24 cellular contexts compared by ENCODE assay signal in genomic region chr10:99387071-99387470, GRCh38. TPM values are rescaled to one million over a fixed set of nuclear protein-coding genes. Genes with fewer than 3 reads are reported as not detected.
DNase-seq lines count a peak whose midpoint lies in the region; ATAC-seq and TF ChIP-seq lines count a peak whose summit lies in the region.
"Had no signal": no experiment of that assay in that cellular context is flagged by ENCODE, and none has a peak within 500 bp of the region (broad histone marks: within the 10 kb centered on the region; RNA-seq: fewer than 3 reads in every experiment).

No MANE protein-coding gene starts in this region.

- H3K27me3 ChIP-seq in HCT116 (ENCODE audit: insufficient read depth, low read length) (peaks cover 23% of the 10 kb centered on the region), SJCRH30 (0 out of 2 replicates have a peak, but pooled peaks cover 2% of the 10 kb centered on the region)
- H3K27me3 ChIP-seq: BLaER1 treated with 17β-estradiol and CSF1 and Interleukin-3, amounts not matched to agents 10 nM and 100 nM had no signal

- H3K4me1 ChIP-seq in HCT116 (ENCODE audit: control insufficient read depth in 1 of 2, insufficient read depth in 2 of 2, low read length in 2 of 2) = peaks cover 0 to 3% of the 10 kb centered on the region in 2 experiments; a peak in 1 of 4 replicates
- peaks cover 17% of the 10 kb centered on the region for H3K4me1 ChIP-seq in SJCRH30
- H3K4me1 ChIP-seq: BE2C had no signal

- no peak for TF ChIP-seq CTCF in HCT116 (IDR thresholded peaks at IDR 0.05 in 2 of 3, conservative IDR thresholded peaks at IDR 0.05 in 1 of 3; ENCODE audit: borderline replicate concordance in 1 of 3, insufficient read depth in 1 of 3, low read depth in 2 of 3, low read length in 2 of 3)

- no peak for TF ChIP-seq POLR2A in HCT116 (IDR thresholded peaks at IDR 0.05; ENCODE audit: borderline replicate concordance, extremely low read depth, insufficient read depth, insufficient read length)

- BruUV-seq in HCT116 (replicated peaks; lab: Mats Ljungman, UMichigan) = no TSS peak

- no peaks in the 10 kb centered on the region for H3K4me1 Mint-ChIP-seq in stimulated activated effector memory CD8-positive, alpha-beta T cell treated with anti-CD3 and anti-CD28 coated beads, Interleukin-12 subunit alpha, Interleukin-12 subunit beta, amount 100 ng/mL, for 72 hours
- H3K4me1 Mint-ChIP-seq: CD14-positive monocyte; CD8-positive, alpha-beta memory T cell had no signal

- no peak overlapping the region for H3K9ac ChIP-seq in HCT116 (ENCODE audit: low read length)
- H3K9ac ChIP-seq: BLaER1 treated with 17β-estradiol and CSF1 and Interleukin-3, amounts not matched to agents 10 nM and 100 nM; GM23248 had no signal

- RAD21 ChIA-PET in HCT116 (lab: Charles Lee; ENCODE audit: low non-redundant PET in 1 of 2, low total read pairs in 2 of 2, uncharacterized antibody in 2 of 2, unreplicated experiment in 2 of 2) = no interaction called here

- H3K9me3 ChIP-seq in HCT116 (ENCODE audit: control insufficient read depth in 1 of 2, insufficient read depth in 1 of 2, low read depth in 1 of 2, low read length in 2 of 2) = no peaks in the 10 kb centered on the region
- peaks cover 4% of the 10 kb centered on the region; the same call in 1 of the 2 replicates for H3K9me3 ChIP-seq in SJCRH30 (replicated peaks)
- H3K9me3 ChIP-seq: A549; BE2C; BLaER1 treated with 17β-estradiol and CSF1 and Interleukin-3, amounts not matched to agents 10 nM and 100 nM had no signal

- no peak for TF ChIP-seq RAD21 in HCT116 (IDR thresholded peaks at IDR 0.05; ENCODE audit: low read depth)

- H3K27ac ChIP-seq in HCT116 (ENCODE audit: low read depth, low read length) = no peak overlapping the region
- no peak overlapping the region for H3K27ac ChIP-seq in SJCRH30
- H3K27ac ChIP-seq: A549; BLaER1 treated with 17β-estradiol and CSF1 and Interleukin-3, amounts not matched to agents 10 nM and 100 nM; GM23248 had no signal

- no peak overlapping the region for H2AFZ ChIP-seq in HCT116 (ENCODE audit: low read depth, low read length, poor library complexity, severe bottlenecking)
- H2AFZ ChIP-seq: GM23248 had no signal

- H3K4me3 Mint-ChIP-seq in stimulated activated effector memory CD8-positive, alpha-beta T cell treated with anti-CD3 and anti-CD28 coated beads, Interleukin-12 subunit alpha, Interleukin-12 subunit beta, amount 100 ng/mL, for 72 hours = no peak overlapping the region
- H3K4me3 Mint-ChIP-seq: CD14-positive monocyte; CD4-positive, alpha-beta T cell; CD8-positive, alpha-beta memory T cell; H9; HFFc6 had no signal

- intact Hi-C loops in HCT116 (cut with micrococcal nuclease) = no loop called here

- no peaks in the 10 kb centered on the region for H3K9me3 Mint-ChIP-seq in stimulated activated effector memory CD8-positive, alpha-beta T cell treated with anti-CD3 and anti-CD28 coated beads, Interleukin-12 subunit alpha, Interleukin-12 subunit beta, amount 100 ng/mL, for 72 hours
- H3K9me3 Mint-ChIP-seq: CD4-positive, alpha-beta T cell; CD8-positive, alpha-beta memory T cell; H9; HFFc6 had no signal

- CTCF ChIA-PET in HCT116 (lab: Charles Lee) = no interaction called here

- no peaks in the 10 kb centered on the region for H3K9me2 ChIP-seq in HCT116 (ENCODE audit: insufficient read depth)

- POLR2A ChIA-PET in HCT116 (lab: Charles Lee) = no interaction called here

- H3K4me3 ChIP-seq in HCT116 (replicated peaks in 1 of 2; ENCODE audit: low read depth in 1 of 2, low read length in 2 of 2) (no peak overlapping the region), SJCRH30 (no peak overlapping the region; the same call in 1 of the 2 replicates)
- H3K4me3 ChIP-seq: A549; BLaER1 treated with 17β-estradiol and CSF1 and Interleukin-3, amounts not matched to agents 10 nM and 100 nM; GM23248 had no signal

- no peaks in the 10 kb centered on the region for H3K36me3 Mint-ChIP-seq in stimulated activated effector memory CD8-positive, alpha-beta T cell treated with anti-CD3 and anti-CD28 coated beads, Interleukin-12 subunit alpha, Interleukin-12 subunit beta, amount 100 ng/mL, for 72 hours
- H3K36me3 Mint-ChIP-seq: CD14-positive monocyte; CD8-positive, alpha-beta memory T cell had no signal

- DNase-seq in HCT116 (ENCODE audit: low read depth, low spot score) (no peak), SJCRH30 (peak; percentile 59 to 70), myocyte (ENCODE audit: low read depth) (peak; percentile 91), SIG-M5 treated with dmso at 0.1 percent for 504 hours (lab: John Stamatoyannopoulos, UW; ENCODE audit: unreplicated experiment) (no peak), NCI-H1105 treated with DMSO at 0.1 percent for 48 hours (lab: John Stamatoyannopoulos, UW) (no peak)
- no peak for DNase-seq in stimulated activated effector memory CD8-positive, alpha-beta T cell treated with anti-CD3 and anti-CD28 coated beads, Interleukin-12 subunit alpha, Interleukin-12 subunit beta, amount 100 ng/mL, for 72 hours (ENCODE audit: low spot score in 2 of 2)
- DNase-seq: 8988T; ACHN; AML-193; BE2C; CD4-positive, alpha-beta T cell; CD8-positive, alpha-beta memory T cell; DMS 273 treated with DMSO at 0.1 percent for 48 hours; DMS79; EL; GDM1; GM23248; H9; HFFc6 had no signal

- H3K79me2 ChIP-seq in HCT116 (ENCODE audit: insufficient read depth, low read length) = no peaks in the 10 kb centered on the region

- no peak overlapping the region for H3K4me2 ChIP-seq in HCT116 (ENCODE audit: low read length)
- H3K4me2 ChIP-seq: A549; BLaER1 treated with 17β-estradiol and CSF1 and Interleukin-3, amounts not matched to agents 10 nM and 100 nM had no signal

- no peak overlapping the region for H3K27ac Mint-ChIP-seq in stimulated activated effector memory CD8-positive, alpha-beta T cell treated with anti-CD3 and anti-CD28 coated beads, Interleukin-12 subunit alpha, Interleukin-12 subunit beta, amount 100 ng/mL, for 72 hours
- H3K27ac Mint-ChIP-seq: CD14-positive monocyte; CD4-positive, alpha-beta T cell; H9; HFFc6 had no signal

- no peaks in the 10 kb centered on the region for H3K36me3 ChIP-seq in HCT116 (ENCODE audit: control insufficient read depth in 1 of 2, insufficient read depth in 2 of 2, low read length in 2 of 2)
- no peaks in the 10 kb centered on the region for H3K36me3 ChIP-seq in SJCRH30
- H3K36me3 ChIP-seq: BE2C; BLaER1 treated with 17β-estradiol and CSF1 and Interleukin-3, amounts not matched to agents 10 nM and 100 nM had no signal

- no peaks in the 10 kb centered on the region for H4K20me1 ChIP-seq in HCT116 (ENCODE audit: insufficient read depth)
- H4K20me1 ChIP-seq: BLaER1 treated with 17β-estradiol and CSF1 and Interleukin-3, amounts not matched to agents 10 nM and 100 nM had no signal

- 0 out of 2 replicates have a peak, but pooled peaks have one; percentile 21 for ATAC-seq in HCT116
- ATAC-seq in stimulated activated effector memory CD8-positive, alpha-beta T cell treated with anti-CD3 and anti-CD28 coated beads, Interleukin-12 subunit alpha, Interleukin-12 subunit beta, amount 100 ng/mL, for 72 hours = peak; percentile 14
- ATAC-seq in GM21528 (IDR thresholded peaks at IDR 0.05; ENCODE audit: low FRiP score, unreplicated experiment) = no peak

TF ChIP-seq in HCT116, 20 proteins besides CTCF, POLR2A, EP300 and RAD21:
- no peak for TF ChIP-seq REST (IDR thresholded peaks at IDR 0.05; ENCODE audit: low read depth)
- no peak for TF ChIP-seq SIN3A (IDR thresholded peaks at IDR 0.05; ENCODE audit: low read depth)
- no peak for TF ChIP-seq CEBPB (IDR thresholded peaks at IDR 0.05; ENCODE audit: low read depth)

RNA-seq across cellular contexts. Expression of gene GOT1, which starts 43.4 kb away (rescaled TPM):
- 135 TPM for total RNA-seq in HCT116 (2021; ENCODE audit: unreplicated experiment)
- polyA plus RNA-seq in HCT116 (2012) = 211 and 224 TPM in 2 replicates
- 45.5 and 48.1 TPM in 2 replicates for total RNA-seq in SJCRH30 (2014; rRNA removed; shearing (Covaris generic))
- 25.2 and 53.3 TPM in 2 replicates for total RNA-seq in myocyte
- 49.3 TPM for polyA plus RNA-seq in myocyte (2012)

RNA-seq across cellular contexts. Expression of gene CNNM1, which starts 57.9 kb away (rescaled TPM):
- total RNA-seq in HCT116 (2021; ENCODE audit: unreplicated experiment) = not detected
- 0.02 and 0.03 TPM in 2 replicates for polyA plus RNA-seq in HCT116 (2012)
- total RNA-seq in SJCRH30 (2014; rRNA removed; shearing (Covaris generic)) = not detected in 2 replicates
- not detected in 2 replicates for total RNA-seq in myocyte
- 0.09 TPM for polyA plus RNA-seq in myocyte (2012)
- total RNA-seq: H4 had no signal
- polyA plus RNA-seq: CD14-positive monocyte; CD8-positive, alpha-beta memory T cell had no signal

Comparison
In these comparisons a context has a peak if more than half of its experiments do, and no peak if none do; other contexts are left out.
1. DNase-seq: peak in SJCRH30 (2 of 2) and myocyte (single experiment); none in HCT116 (single experiment), stimulated activated effector memory CD8-positive, alpha-beta T cell treated with anti-CD3 and anti-CD28 coated beads, Interleukin-12 subunit alpha, Interleukin-12 subunit beta, amount 100 ng/mL, for 72 hours (0 of 2), SIG-M5 treated with dmso at 0.1 percent for 504 hours (single experiment) and NCI-H1105 treated with DMSO at 0.1 percent for 48 hours (single experiment).